ENCODE assay signal across 29 cellular contexts in genomic region chr16:53898993-53899392, GRCh38.
A peak's percentile ranks its signal among the peaks of the same experiment; 100 is the strongest.
DNase-seq lines count a peak whose midpoint lies in the region; ATAC-seq and TF ChIP-seq lines count a peak whose summit lies in the region.
"Had no signal": no experiment of that assay in that cellular context is flagged by ENCODE, and none has a peak within 500 bp of the region (broad histone marks: within the 10 kb centered on the region; RNA-seq: fewer than 3 reads in every experiment).

No MANE protein-coding gene starts in this region.

- H3K27me3 ChIP-seq in breast epithelium (no peaks in the 10 kb centered on the region), foreskin keratinocyte (no peaks in the 10 kb centered on the region), prostate gland (replicated peaks; ENCODE audit: insufficient read depth) (no peaks in the 10 kb centered on the region), transverse colon (no peaks in the 10 kb centered on the region)
- H3K27me3 ChIP-seq: heart left ventricle, neutrophil, SJSA1, stomach, thyroid gland had no signal

- H3K36me3 ChIP-seq in breast epithelium, result no peaks in the 10 kb centered on the region
- no peaks in the 10 kb centered on the region for H3K36me3 ChIP-seq in prostate gland
- no peaks in the 10 kb centered on the region for H3K36me3 ChIP-seq in transverse colon
- H3K36me3 ChIP-seq: HAP-1, heart left ventricle, neutrophil, SJSA1, stomach, thyroid gland had no signal

- 2% methylated on average over 1 of the region's 1 CpG for WGBS in prostate gland
- WGBS in transverse colon (ENCODE audit: low coverage in 1 of 2), 2 donors, result 13 to 21% methylated on average over 1 of the region's 1 CpG

- TF ChIP-seq CTCF in breast epithelium (IDR thresholded peaks at IDR 0.05) (no peak), foreskin keratinocyte (conservative IDR thresholded peaks at IDR 0.05) (no peak), prostate gland (IDR thresholded peaks at IDR 0.05) (no peak), transverse colon (IDR thresholded peaks at IDR 0.05) (no peak)

- peaks cover 3 to 8% of the 10 kb centered on the region in 2 donors for H3K4me1 ChIP-seq in breast epithelium
- H3K4me1 ChIP-seq in foreskin keratinocyte, result peaks cover 15% of the 10 kb centered on the region
- no peaks in the 10 kb centered on the region for H3K4me1 ChIP-seq in prostate gland (replicated peaks)
- H3K4me1 ChIP-seq in transverse colon, result peaks cover 0 to 23% (median 8%) of the 10 kb centered on the region in 4 donors
- H3K4me1 ChIP-seq: HAP-1 had no signal

- intact Hi-C loops in breast epithelium (cut with DNase I; ENCODE audit: low total_unique reads), result loop anchor here (10.0 kb wide), 1 partner anchor 386 kb away; the partner anchor contains the start of gene IRX3
- intact Hi-C loops in prostate gland (cut with DNase I), result loop anchor here (10.0 kb wide), 1 partner anchor 276 kb away; no protein-coding TSS in a partner anchor
- intact Hi-C loops in transverse colon (cut with DNase I; ENCODE audit: low total_unique reads), result no loop called here

- peak overlapping the region; percentile 56 to 61 for H3K27ac ChIP-seq in breast epithelium
- H3K27ac ChIP-seq in foreskin keratinocyte, result peak overlapping the region; percentile 7
- peak overlapping the region in 1 of 2 donors; percentile 13 for H3K27ac ChIP-seq in prostate gland
- H3K27ac ChIP-seq in caudate nucleus (ENCODE audit: low read depth, low read length), result no peak overlapping the region
- H3K27ac ChIP-seq in transverse colon, result no peak overlapping the region
- H3K27ac ChIP-seq: heart left ventricle, neutrophil, SJSA1, stomach, thyroid gland had no signal

- no peak for TF ChIP-seq POLR2A in breast epithelium (IDR thresholded peaks at IDR 0.05)
- no peak for TF ChIP-seq POLR2A in prostate gland (IDR thresholded peaks at IDR 0.05)
- TF ChIP-seq POLR2A in transverse colon (IDR thresholded peaks at IDR 0.05), result no peak

- peak; percentile 14 for DNase-seq in GM03348 (ENCODE audit: low spot score)
- DNase-seq in breast epithelium (ENCODE audit: low spot score in 2 of 2), result no peak
- no peak for DNase-seq in foreskin keratinocyte
- DNase-seq in renal cortical epithelial cell (ENCODE audit: low read depth), result peak; percentile 59
- no peak for DNase-seq in prostate gland (ENCODE audit: low spot score)
- no peak for DNase-seq in caudate nucleus (lab: John Stamatoyannopoulos, UW)
- DNase-seq in NCI-H226, result no peak
- no peak for DNase-seq in transverse colon
- DNase-seq: activated CD4-positive, alpha-beta T cell treated with anti-CD3 and anti-CD28 coated beads for 1 hour; activated CD8-positive, alpha-beta T cell treated with anti-CD3 and anti-CD28 coated beads, Interleukin-2, amount 10 ng/mL, durations not matched to agents 7 days and 5 days; AML-193; anterior cingulate cortex; central memory CD4-positive, alpha-beta T cell; GDM1; heart left ventricle; left cardiac atrium; MM.1S; naive B cell; NCI-H2029 treated with DMSO at 0.1 percent for 48 hours; NCI-H2227 treated with DMSO at 0.1 percent for 48 hours; NCI-H82; stimulated activated CD4-positive, alpha-beta T cell treated with anti-CD3 and anti-CD28 coated beads, Interleukin-1b, Interleukin-23, amount 100 ng/mL, for 48 hours; stimulated activated CD8-positive, alpha-beta memory T cell treated with anti-CD3 and anti-CD28 coated beads, Interleukin-4, amount 100 ng/mL, for 48 hours; stomach; thyroid gland had no signal

- no peak for TF ChIP-seq EP300 in transverse colon (IDR thresholded peaks at IDR 0.05; ENCODE audit: low read depth)

- in situ Hi-C loops in transverse colon (cut with MboI; ENCODE audit: low pct_ligation_motif_present in 1 of 4, low pct_unique_long_range_greater_than_20kb in 1 of 4, low sequenced_read_pairs in 3 of 4), result no loop called here

- H3K9me3 ChIP-seq in breast epithelium (no peaks in the 10 kb centered on the region), prostate gland (no peaks in the 10 kb centered on the region), transverse colon (no peaks in the 10 kb centered on the region)
- H3K9me3 ChIP-seq: HAP-1, heart left ventricle, neutrophil, SJSA1, stomach, thyroid gland had no signal

- no peak for ATAC-seq in foreskin keratinocyte
- ATAC-seq: activated CD8-positive, alpha-beta T cell treated with anti-CD3 and anti-CD28 coated beads, Interleukin-2, amount 10 ng/mL, durations not matched to agents 7 days and 5 days; heart left ventricle had no signal

- H3K4me3 ChIP-seq in breast epithelium (no peak overlapping the region), prostate gland (no peak overlapping the region), transverse colon (no peak overlapping the region)
- H3K4me3 ChIP-seq: HAP-1, heart left ventricle, SJSA1, smooth muscle cell, stomach, thyroid gland had no signal

Comparison
In these comparisons a context has a peak if more than half of its experiments do, and no peak if none do; other contexts are left out.
1. DNase-seq: peak in GM03348 (single experiment) and renal cortical epithelial cell (single experiment); none in breast epithelium (0 of 2), foreskin keratinocyte (0 of 2), prostate gland (single experiment), caudate nucleus (0 of 61), NCI-H226 (single experiment) and transverse colon (single experiment).
2. H3K27ac ChIP-seq: peak in breast epithelium (2 of 2) and foreskin keratinocyte (single experiment); none in caudate nucleus (single experiment) and transverse colon (0 of 4).